9 cellular contexts compared by ENCODE assay signal in the genomic region with DNA sequence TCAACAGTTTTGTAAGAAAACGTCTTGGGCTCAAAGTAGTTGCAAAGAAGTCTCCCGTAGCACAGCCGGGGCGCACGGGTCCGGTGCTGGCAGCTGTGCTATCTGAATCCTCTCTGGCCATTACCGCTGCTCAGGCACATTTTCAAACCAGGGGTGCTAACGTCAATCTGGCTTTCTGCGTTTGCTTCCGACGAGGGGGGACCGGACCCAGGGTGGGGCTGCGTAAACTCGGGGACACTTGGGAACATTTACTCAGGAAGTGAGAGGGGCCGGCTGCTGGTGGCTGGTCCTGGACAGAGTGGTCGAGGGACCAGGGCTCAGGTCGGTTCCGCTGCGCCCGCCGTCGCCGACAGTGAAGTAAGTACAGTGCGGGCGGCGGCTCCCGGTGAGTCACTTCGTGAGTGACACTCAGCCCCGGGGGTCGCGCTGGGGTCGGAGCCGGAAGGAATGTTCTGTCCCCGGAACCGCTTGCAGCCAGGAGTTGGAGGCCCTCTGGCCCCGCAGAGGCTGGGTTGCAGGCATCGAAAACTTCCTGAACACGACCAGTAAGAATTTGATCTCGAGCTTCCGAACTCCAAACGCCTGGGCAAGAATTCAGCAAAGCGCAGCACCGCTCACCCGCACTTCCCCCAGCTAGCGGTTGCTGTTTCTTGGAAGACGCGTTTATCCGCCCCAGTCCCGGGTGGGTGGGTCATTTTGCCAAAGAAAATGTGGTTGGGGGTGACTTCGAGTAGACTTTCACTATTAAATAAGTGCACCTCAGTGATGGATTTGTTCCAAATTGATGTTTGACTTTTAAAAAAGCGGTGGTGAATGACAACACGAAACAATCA. TPM values are rescaled to one million over a fixed set of nuclear protein-coding genes. Genes with fewer than 3 reads are reported as not detected.
DNase-seq lines count a peak whose midpoint lies in the region; ATAC-seq and TF ChIP-seq lines count a peak whose summit lies in the region.
"Had no signal": no experiment of that assay in that cellular context is flagged by ENCODE, and none has a peak within 500 bp of the region (broad histone marks: within the 10 kb centered on the region; RNA-seq: fewer than 3 reads in every experiment).

No MANE protein-coding gene starts in this region.

- no peaks in the 10 kb centered on the region for H3K9me3 ChIP-seq in prostate gland
- H3K9me3 ChIP-seq in tibial artery: no peaks in the 10 kb centered on the region

- intact Hi-C loops in activated T-helper 1 cell treated with anti-CD3 and anti-CD28 coated beads, Interleukin-12 subunit alpha, Interleukin-12 subunit beta, Interleukin-2, Interleukin-4 antibody, amounts not matched to agents 30 ng/mL and 10 ng/mL and 1 ng/mL, durations not matched to agents 14 hours and 24 hours and 36 hours (cut with micrococcal nuclease): loop anchor here (1.0 to 10.0 kb wide), 10 partner anchors 10 to 1281 kb away; a partner anchor contains a TSS
- intact Hi-C loops in prostate gland (cut with DNase I) (loop anchor here (2.0 to 10.0 kb wide), 4 partner anchors 232 to 1267 kb away; a partner anchor contains a TSS), tibial artery (cut with DNase I; ENCODE audit: low total_unique reads) (loop anchor here (5.0 kb wide), 1 partner anchor 702 kb away; no protein-coding TSS in a partner anchor)

- H3K27ac ChIP-seq in prostate gland (peak overlapping the region; percentile 44 to 52), tibial artery (no peak overlapping the region)
- H3K27ac ChIP-seq: 22Rv1 had no signal

- H3K27me3 Mint-ChIP-seq in activated T-helper 1 cell treated with anti-CD3 and anti-CD28 coated beads, Interleukin-12 subunit alpha, Interleukin-12 subunit beta, Interleukin-2, Interleukin-4 antibody, amounts not matched to agents 30 ng/mL and 10 ng/mL and 1 ng/mL, durations not matched to agents 14 hours and 24 hours and 36 hours (ENCODE audit: insufficient read depth): peaks cover 31% of the 10 kb centered on the region

- H3K9me3 Mint-ChIP-seq in activated T-helper 1 cell treated with anti-CD3 and anti-CD28 coated beads, Interleukin-12 subunit alpha, Interleukin-12 subunit beta, Interleukin-2, Interleukin-4 antibody, amounts not matched to agents 30 ng/mL and 10 ng/mL and 1 ng/mL, durations not matched to agents 14 hours and 24 hours and 36 hours: no peaks in the 10 kb centered on the region

- peak overlapping the region; percentile 93 for H3K4me3 Mint-ChIP-seq in activated T-helper 1 cell treated with anti-CD3 and anti-CD28 coated beads, Interleukin-12 subunit alpha, Interleukin-12 subunit beta, Interleukin-2, Interleukin-4 antibody, amounts not matched to agents 30 ng/mL and 10 ng/mL and 1 ng/mL, durations not matched to agents 14 hours and 24 hours and 36 hours

- DNase-seq in DMS 273 (lab: John Stamatoyannopoulos, UW; ENCODE audit: unreplicated experiment): peak; percentile 29
- DNase-seq in DMS 273 treated with DMSO at 0.1 percent for 48 hours (lab: John Stamatoyannopoulos, UW): no peak
- peak; percentile 38 for DNase-seq in activated T-helper 1 cell treated with anti-CD3 and anti-CD28 coated beads, Interleukin-12 subunit alpha, Interleukin-12 subunit beta, Interleukin-2, Interleukin-4 antibody, amounts not matched to agents 30 ng/mL and 10 ng/mL and 1 ng/mL, durations not matched to agents 14 hours and 24 hours and 36 hours (ENCODE audit: low spot score)
- DNase-seq in foreskin fibroblast: peak; percentile 65 to 78
- no peak for DNase-seq in prostate gland (ENCODE audit: low spot score)
- no peak for DNase-seq in tibial artery
- no peak for DNase-seq in middle frontal gyrus (ENCODE audit: extremely low spot score, low spot score)

- no peak for ATAC-seq in GM18907 (IDR thresholded peaks at IDR 0.05; ENCODE audit: unreplicated experiment)

- WGBS in prostate gland: 3% methylated on average over 50 of the region's 52 CpGs

- H3K36me3 ChIP-seq in prostate gland (no peaks in the 10 kb centered on the region), tibial artery (no peaks in the 10 kb centered on the region)

- H3K27me3 ChIP-seq in prostate gland (replicated peaks; ENCODE audit: insufficient read depth): peaks cover 21% of the 10 kb centered on the region
- peaks cover 8 to 96% of the 10 kb centered on the region in 2 donors for H3K27me3 ChIP-seq in tibial artery

- H3K36me3 Mint-ChIP-seq in activated T-helper 1 cell treated with anti-CD3 and anti-CD28 coated beads, Interleukin-12 subunit alpha, Interleukin-12 subunit beta, Interleukin-2, Interleukin-4 antibody, amounts not matched to agents 30 ng/mL and 10 ng/mL and 1 ng/mL, durations not matched to agents 14 hours and 24 hours and 36 hours (ENCODE audit: low read depth): peaks cover 14% of the 10 kb centered on the region

- no peak for TF ChIP-seq POLR2A in prostate gland (IDR thresholded peaks at IDR 0.05)

- H3K4me1 ChIP-seq in prostate gland (replicated peaks): no peaks in the 10 kb centered on the region
- H3K4me1 ChIP-seq in tibial artery: peaks cover 0 to 60% (median 46%) of the 10 kb centered on the region in 4 donors

- no peak for TF ChIP-seq CTCF in foreskin fibroblast (IDR thresholded peaks at IDR 0.05; ENCODE audit: low read depth, low read length)
- no peak for TF ChIP-seq CTCF in prostate gland (IDR thresholded peaks at IDR 0.05)
- no peak for TF ChIP-seq CTCF in tibial artery (IDR thresholded peaks at IDR 0.05)

- H3K4me3 ChIP-seq in foreskin fibroblast (ENCODE audit: low read depth in 1 of 2, low read length in 2 of 2) (peak overlapping the region; percentile 87 to 95), prostate gland (peak overlapping the region; percentile 20 to 55), tibial artery (peak overlapping the region in 1 of 2 donors; percentile 56)

- peaks cover 63% of the 10 kb centered on the region for H3K4me1 Mint-ChIP-seq in activated T-helper 1 cell treated with anti-CD3 and anti-CD28 coated beads, Interleukin-12 subunit alpha, Interleukin-12 subunit beta, Interleukin-2, Interleukin-4 antibody, amounts not matched to agents 30 ng/mL and 10 ng/mL and 1 ng/mL, durations not matched to agents 14 hours and 24 hours and 36 hours (ENCODE audit: low read depth)

- peak overlapping the region; percentile 90 for H3K27ac Mint-ChIP-seq in activated T-helper 1 cell treated with anti-CD3 and anti-CD28 coated beads, Interleukin-12 subunit alpha, Interleukin-12 subunit beta, Interleukin-2, Interleukin-4 antibody, amounts not matched to agents 30 ng/mL and 10 ng/mL and 1 ng/mL, durations not matched to agents 14 hours and 24 hours and 36 hours

RNA-seq across cellular contexts. Expression of a gene that starts 1.4 kb away (rescaled TPM):
- total RNA-seq in activated T-helper 1 cell treated with anti-CD3 and anti-CD28 coated beads, Interleukin-12 subunit alpha, Interleukin-12 subunit beta, Interleukin-2, Interleukin-4 antibody, amounts not matched to agents 30 ng/mL and 10 ng/mL and 1 ng/mL, durations not matched to agents 14 hours and 24 hours and 36 hours: 32.3 and 33.8 TPM in 2 replicates
- total RNA-seq in prostate gland: 1 to 10 TPM; 2.8 to 4.1 TPM

Comparison
In these comparisons a context has a peak if more than half of its experiments do, and no peak if none do; other contexts are left out.
1. DNase-seq: peak in DMS 273 (single experiment), activated T-helper 1 cell treated with anti-CD3 and anti-CD28 coated beads, Interleukin-12 subunit alpha, Interleukin-12 subunit beta, Interleukin-2, Interleukin-4 antibody, amounts not matched to agents 30 ng/mL and 10 ng/mL and 1 ng/mL, durations not matched to agents 14 hours and 24 hours and 36 hours (single experiment) and foreskin fibroblast (2 of 2); none in DMS 273 treated with DMSO at 0.1 percent for 48 hours (single experiment), prostate gland (single experiment), tibial artery (0 of 2) and middle frontal gyrus (single experiment).
2. H3K27ac ChIP-seq: peak in prostate gland (2 of 2); none in tibial artery (0 of 2).